In the genomic region with DNA sequence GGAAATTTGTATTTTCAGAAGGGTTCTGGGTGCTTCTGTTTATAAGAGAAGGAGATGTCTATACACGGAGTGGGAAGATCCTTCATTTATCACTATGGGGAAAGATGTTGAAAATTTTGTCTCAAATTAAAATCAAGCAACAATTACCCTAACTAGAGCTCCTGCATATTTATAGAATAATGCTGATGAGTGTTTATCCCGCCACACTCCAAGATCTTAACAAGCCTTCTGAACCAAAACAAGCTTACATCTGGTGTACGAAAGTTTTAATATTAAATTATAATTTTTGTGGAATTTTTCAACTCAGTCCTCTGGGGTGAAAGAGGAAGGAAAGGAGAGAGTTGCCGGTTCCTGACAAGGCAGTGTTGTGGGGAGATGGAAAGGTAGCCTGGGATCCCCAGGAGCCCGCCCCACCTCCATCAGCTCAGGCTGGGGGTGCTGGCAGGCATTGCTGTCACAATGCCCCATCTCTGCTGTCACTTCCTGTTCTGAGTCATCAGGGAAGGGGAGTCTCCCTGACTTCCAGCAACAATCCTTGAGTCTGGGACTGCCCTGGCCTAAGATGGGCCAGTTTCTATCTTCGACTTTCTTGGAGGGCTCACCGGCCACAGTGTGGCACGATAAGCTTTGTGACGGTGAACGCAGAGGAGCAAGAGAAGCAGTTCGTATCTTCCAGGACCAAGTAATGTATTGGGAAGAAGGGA, we compare ENCODE assay signal across 9 cellular contexts.
DNase-seq lines count a peak whose midpoint lies in the region; ATAC-seq and TF ChIP-seq lines count a peak whose summit lies in the region.
"Had no signal": no experiment of that assay in that cellular context is flagged by ENCODE, and none has a peak within 500 bp of the region (broad histone marks: within the 10 kb centered on the region; RNA-seq: fewer than 3 reads in every experiment).

No MANE protein-coding gene starts in this region.

- peaks cover 56 to 92% of the 10 kb centered on the region in 2 donors for H3K36me3 Mint-ChIP-seq in CD4-positive, alpha-beta memory T cell
- peaks cover 38% of the 10 kb centered on the region for H3K36me3 Mint-ChIP-seq in natural killer cell

- no peak overlapping the region for H3K4me3 ChIP-seq in CD4-positive, alpha-beta memory T cell (ENCODE audit: low read length in 2 of 2)
- H3K4me3 ChIP-seq in MG63, result no peak overlapping the region
- H3K4me3 ChIP-seq in WERI-Rb-1 (ENCODE audit: low read depth, low read length), result no peak overlapping the region

- peak in 1 of 3 donors; percentile 49 for ATAC-seq in natural killer cell

- TF ChIP-seq CTCF in natural killer cell (IDR thresholded peaks at IDR 0.05) (no peak), WERI-Rb-1 (IDR thresholded peaks at IDR 0.05; ENCODE audit: low read depth, low read length) (no peak)

- intact Hi-C loops in CD4-positive, alpha-beta memory T cell (cut with micrococcal nuclease), result no loop called here
- intact Hi-C loops in natural killer cell (cut with micrococcal nuclease), result no loop called here

- peak overlapping the region; percentile 10 to 65 (median 42) for H3K27ac Mint-ChIP-seq in CD4-positive, alpha-beta memory T cell
- peak overlapping the region; percentile 77 to 81 for H3K27ac Mint-ChIP-seq in natural killer cell

- H3K27me3 ChIP-seq in CD4-positive, alpha-beta memory T cell (ENCODE audit: insufficient read depth, low read length), result no peaks in the 10 kb centered on the region
- no peaks in the 10 kb centered on the region for H3K27me3 ChIP-seq in MG63
- no peaks in the 10 kb centered on the region for H3K27me3 ChIP-seq in WERI-Rb-1 (ENCODE audit: insufficient read depth, low read depth, severe bottlenecking)

- CTCF ChIA-PET in CD4-positive, alpha-beta memory T cell (lab: Charles Lee; ENCODE audit: partially characterized antibody), result interaction anchor here (1.1 to 1.8 kb wide), 5 partner anchors 9 to 418 kb away, joined by 3 to 8 read pairs (median 4); no protein-coding TSS in a partner anchor

- H3K27ac ChIP-seq in CD4-positive, alpha-beta memory T cell (ENCODE audit: low read depth, low read length), result no peak overlapping the region
- peak overlapping the region; percentile 35 for H3K27ac ChIP-seq in epithelial cell of prostate
- H3K27ac ChIP-seq in WERI-Rb-1, result no peak overlapping the region

- no peaks in the 10 kb centered on the region for H3K27me3 Mint-ChIP-seq in CD4-positive, alpha-beta memory T cell
- no peaks in the 10 kb centered on the region for H3K27me3 Mint-ChIP-seq in natural killer cell (ENCODE audit: low read depth in 2 of 2)

- H3K4me1 ChIP-seq in CD4-positive, alpha-beta memory T cell (ENCODE audit: insufficient read depth, low read length), result no peaks in the 10 kb centered on the region

- peaks cover 88% of the 10 kb centered on the region for H3K36me3 ChIP-seq in CD4-positive, alpha-beta memory T cell (ENCODE audit: insufficient read depth, low read length)
- peaks cover 86% of the 10 kb centered on the region for H3K36me3 ChIP-seq in MG63
- peaks cover 80% of the 10 kb centered on the region for H3K36me3 ChIP-seq in WERI-Rb-1

- no peaks in the 10 kb centered on the region for H3K4me1 Mint-ChIP-seq in CD4-positive, alpha-beta memory T cell
- peaks cover 0 to 4% of the 10 kb centered on the region in 2 donors for H3K4me1 Mint-ChIP-seq in natural killer cell

- POLR2A ChIA-PET in CD4-positive, alpha-beta memory T cell (lab: Charles Lee; ENCODE audit: partially characterized antibody), result interaction anchor here (0.7 kb wide), 1 partner anchor 38 kb away, joined by 3 read pairs; no protein-coding TSS in a partner anchor

- H3K4me3 Mint-ChIP-seq in CD4-positive, alpha-beta memory T cell, result no peak overlapping the region
- no peak overlapping the region for H3K4me3 Mint-ChIP-seq in natural killer cell

- no peaks in the 10 kb centered on the region for H3K9me3 Mint-ChIP-seq in CD4-positive, alpha-beta memory T cell
- H3K9me3 Mint-ChIP-seq in natural killer cell, result no peaks in the 10 kb centered on the region

- H3K9me3 ChIP-seq in CD4-positive, alpha-beta memory T cell (ENCODE audit: control insufficient read depth in 1 of 2, low read length in 2 of 2), result no peaks in the 10 kb centered on the region
- no peaks in the 10 kb centered on the region for H3K9me3 ChIP-seq in MG63
- H3K9me3 ChIP-seq in WERI-Rb-1 (ENCODE audit: severe bottlenecking), result no peaks in the 10 kb centered on the region

- no peak for DNase-seq in CD4-positive, alpha-beta memory T cell
- DNase-seq in MG63, result peak; percentile 32
- no peak for DNase-seq in epithelial cell of prostate (ENCODE audit: low read depth, low spot score)
- no peak for DNase-seq in natural killer cell
- no peak for DNase-seq in SW 1271 (lab: John Stamatoyannopoulos, UW)
- DNase-seq in NCI-H510A (lab: John Stamatoyannopoulos, UW), result no peak
- DNase-seq in WERI-Rb-1, result no peak
- DNase-seq in LoVo (ENCODE audit: low spot score), result no peak
- DNase-seq: NCI-H2081 treated with DMSO at 0.1 percent for 48 hours had no signal
